Comparison of ENCODE assay signal across 1 cellular context in the genomic region with DNA sequence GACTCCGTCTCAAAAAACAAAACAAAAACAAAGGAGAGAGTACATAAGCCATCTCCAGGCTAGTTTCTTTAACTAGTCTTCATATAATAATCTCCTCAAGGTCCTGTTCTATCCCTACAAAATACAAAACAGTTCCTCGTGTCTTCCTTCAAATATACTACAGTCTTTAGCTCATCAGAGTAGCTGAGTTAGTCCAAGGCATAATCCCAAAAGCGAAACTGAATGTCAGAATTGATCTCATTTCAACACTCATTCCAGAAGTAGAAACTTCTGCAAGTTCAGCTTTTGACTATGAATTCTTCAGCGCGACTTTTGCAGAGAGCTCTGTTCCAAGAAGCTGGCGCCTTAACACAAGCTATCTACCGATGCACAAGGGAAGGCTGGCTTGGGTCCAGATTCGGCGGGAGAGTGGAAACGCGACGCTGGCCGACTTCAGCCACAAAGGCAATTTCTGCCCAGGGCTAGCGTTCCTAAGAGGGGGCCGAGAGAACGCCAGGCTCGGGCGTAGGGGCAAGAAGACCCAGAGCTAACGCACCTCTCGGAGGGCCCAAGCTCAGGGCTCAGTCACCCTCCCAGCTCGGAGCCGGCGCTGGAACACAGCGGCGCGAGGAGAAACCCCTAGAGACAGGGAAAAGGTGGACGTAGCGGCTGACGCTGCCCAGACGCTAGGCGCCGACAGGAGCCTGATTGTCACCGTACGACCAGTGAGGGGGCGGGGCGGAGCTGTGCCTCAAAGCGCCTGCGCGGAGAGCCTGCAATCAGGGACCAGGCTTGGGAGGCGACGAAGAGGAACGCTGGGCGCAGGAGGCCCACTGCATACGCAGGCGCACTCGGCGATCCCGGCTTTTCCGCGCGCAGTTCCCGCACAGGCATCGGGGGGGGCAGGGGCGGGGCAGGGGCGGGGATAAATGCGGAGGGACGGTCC.
TF ChIP-seq lines count a peak whose summit lies in the region.

No MANE protein-coding gene starts in this region.

TF ChIP-seq in HCT116, 20 proteins besides CTCF, POLR2A, EP300 and RAD21 (continued from another document):
- TF ChIP-seq, protein P1, sequence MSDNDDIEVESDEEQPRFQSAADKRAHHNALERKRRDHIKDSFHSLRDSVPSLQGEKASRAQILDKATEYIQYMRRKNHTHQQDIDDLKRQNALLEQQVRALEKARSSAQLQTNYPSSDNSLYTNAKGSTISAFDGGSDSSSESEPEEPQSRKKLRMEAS (IDR thresholded peaks at IDR 0.05) = peak; percentile 62; the same call in 1 of the 2 replicates
- TF ChIP-seq EGR1 (IDR thresholded peaks at IDR 0.05; ENCODE audit: low read depth) (peak; percentile 76), TCF7L2 (IDR thresholded peaks at IDR 0.05; ENCODE audit: borderline replicate concordance, extremely low read depth, insufficient read depth, insufficient read length) (no peak), EZH2 (IDR thresholded peaks at IDR 0.05) (no peak)
